18 cellular contexts compared by ENCODE assay signal in the genomic region with DNA sequence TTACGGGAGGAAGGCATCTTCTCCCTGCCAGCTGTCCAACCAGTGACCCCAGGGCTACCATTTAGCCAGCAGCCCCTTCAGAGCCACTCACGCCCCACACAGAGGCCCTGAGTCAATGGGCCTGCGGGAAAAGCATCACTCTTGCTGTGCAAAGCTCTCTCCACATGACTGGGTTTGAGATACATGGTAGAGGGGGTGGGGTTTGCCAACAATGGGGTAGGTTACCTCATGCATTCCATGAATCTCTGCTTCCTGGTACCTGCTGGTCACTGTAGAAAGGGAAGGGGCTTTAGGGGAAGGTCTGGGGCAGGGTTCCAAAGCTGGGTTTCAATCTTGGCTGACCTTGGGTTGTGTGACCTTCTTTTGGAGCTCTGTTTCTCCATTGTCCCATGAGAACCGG. TPM values are rescaled to one million over a fixed set of nuclear protein-coding genes. Genes with fewer than 3 reads are reported as not detected.
DNase-seq lines count a peak whose midpoint lies in the region; ATAC-seq and TF ChIP-seq lines count a peak whose summit lies in the region.
"Had no signal": no experiment of that assay in that cellular context is flagged by ENCODE, and none has a peak within 500 bp of the region (broad histone marks: within the 10 kb centered on the region; RNA-seq: fewer than 3 reads in every experiment).

No MANE protein-coding gene starts in this region.

- H3K27me3 Mint-ChIP-seq in endodermal cell (ENCODE audit: insufficient read depth), result peaks cover 10% of the 10 kb centered on the region

- in situ Hi-C loops in Caki2 (cut with HindIII; ENCODE audit: low pct_unique_long_range_greater_than_20kb, low sequenced_read_pairs), result no loop called here

- TF ChIP-seq CTCF in endodermal cell (conservative IDR thresholded peaks at IDR 0.05) (no peak), stomach (IDR thresholded peaks at IDR 0.05) (no peak)

- ATAC-seq in HG03439 (IDR thresholded peaks at IDR 0.05; ENCODE audit: unreplicated experiment) (no peak), GM21360 (IDR thresholded peaks at IDR 0.05; ENCODE audit: unreplicated experiment) (no peak)
- ATAC-seq: SK-N-SH treated with all-trans-retinoic acid at 6 μM for 48 hours had no signal

- intact Hi-C loops in stomach (cut with DNase I; ENCODE audit: low total_unique reads), result no loop called here

- no peaks in the 10 kb centered on the region for H3K27me3 ChIP-seq in HUES64 (ENCODE audit: insufficient read depth, low read length)
- H3K27me3 ChIP-seq in endodermal cell (ENCODE audit: control insufficient read depth, insufficient read depth, low read length, poor library complexity, severe bottlenecking), result no peaks in the 10 kb centered on the region
- H3K27me3 ChIP-seq in stomach, result peaks cover 0 to 26% (median 0%) of the 10 kb centered on the region in 3 donors
- H3K27me3 ChIP-seq: BLaER1 had no signal

- no peak overlapping the region for H3K27ac Mint-ChIP-seq in endodermal cell

- H3K27ac ChIP-seq in HUES64 (ENCODE audit: low read depth, low read length), result peak overlapping the region; percentile 61; the same call in 1 of the 2 replicates
- H3K27ac ChIP-seq in endodermal cell (ENCODE audit: low read depth, low read length), result no peak overlapping the region
- H3K27ac ChIP-seq in stomach, result no peak overlapping the region
- H3K27ac ChIP-seq: BLaER1 had no signal

- no peaks in the 10 kb centered on the region for H3K36me3 Mint-ChIP-seq in endodermal cell (ENCODE audit: low read depth)
- H3K36me3 Mint-ChIP-seq: CD8-positive, alpha-beta memory T cell had no signal

- DNase-seq in Caki2 (ENCODE audit: low read depth), result peak; percentile 26
- DNase-seq in endodermal cell, result peak; percentile 87
- peak; percentile 79 for DNase-seq in kidney tubule cell (ENCODE audit: low spot score)
- no peak for DNase-seq in RPMI8226
- DNase-seq in stomach, result no peak
- DNase-seq: CD8-positive, alpha-beta memory T cell; KBM-7; MV-4-11; NCI-H1436 treated with DMSO at 0.1 percent for 48 hours; NCI-H2081 treated with DMSO at 0.1 percent for 48 hours; NCI-H510A treated with DMSO at 0.1 percent for 48 hours; SHP77 treated with DMSO at 0.1 percent for 48 hours had no signal

- no peak overlapping the region for H3K4me3 Mint-ChIP-seq in endodermal cell
- H3K4me3 Mint-ChIP-seq: CD8-positive, alpha-beta memory T cell had no signal

- H3K4me1 ChIP-seq in HUES64 (ENCODE audit: insufficient read depth, low read length), result peaks cover 20% of the 10 kb centered on the region; the same call in 1 of the 2 replicates
- H3K4me1 ChIP-seq in endodermal cell (ENCODE audit: control insufficient read depth, insufficient read depth, low read length), result peaks cover 6% of the 10 kb centered on the region
- H3K4me1 ChIP-seq in stomach, result no peaks in the 10 kb centered on the region
- H3K4me1 ChIP-seq: BLaER1, HAP-1 had no signal

- peaks cover 16% of the 10 kb centered on the region for H3K4me1 Mint-ChIP-seq in endodermal cell
- H3K4me1 Mint-ChIP-seq: CD8-positive, alpha-beta memory T cell had no signal

- no peak for TF ChIP-seq EP300 in stomach (IDR thresholded peaks at IDR 0.05)

- H3K36me3 ChIP-seq in HUES64 (ENCODE audit: insufficient read depth, low read length) (no peaks in the 10 kb centered on the region), endodermal cell (ENCODE audit: control insufficient read depth, insufficient read depth, low read length) (no peaks in the 10 kb centered on the region), stomach (no peaks in the 10 kb centered on the region)
- H3K36me3 ChIP-seq: BLaER1, HAP-1 had no signal

- WGBS in HUES64, result 48% methylated on average over 4 of the region's 4 CpGs
- 50 to 63% methylated on average over 2 to 4 of the region's 4 CpGs for WGBS in endodermal cell (ENCODE audit: insufficient coverage in 1 of 2, insufficient read length in 1 of 2), 2 experiments
- 51 to 66% (median 63%) methylated on average over 3 to 4 of the region's 4 CpGs for WGBS in stomach, 5 donors

- H3K9me3 ChIP-seq in HUES64 (ENCODE audit: insufficient read depth, low read depth, low read length) (no peaks in the 10 kb centered on the region), endodermal cell (ENCODE audit: control insufficient read depth, low read length) (no peaks in the 10 kb centered on the region), stomach (no peaks in the 10 kb centered on the region)
- H3K9me3 ChIP-seq: BLaER1, HAP-1 had no signal

- H3K9me3 Mint-ChIP-seq in endodermal cell, result no peaks in the 10 kb centered on the region

- peak overlapping the region; percentile 23; the same call in 1 of the 2 replicates for H3K9ac ChIP-seq in HUES64 (ENCODE audit: low read depth, low read length)
- H3K9ac ChIP-seq in endodermal cell (ENCODE audit: extremely low read depth, low read length, poor library complexity, severe bottlenecking), result no peak overlapping the region
- H3K9ac ChIP-seq: BLaER1 had no signal

- no peak for TF ChIP-seq POLR2A in stomach (IDR thresholded peaks at IDR 0.05)

- H3K4me3 ChIP-seq in HUES64 (ENCODE audit: low read length), result no peak overlapping the region
- H3K4me3 ChIP-seq in endodermal cell (ENCODE audit: low read length), result no peak overlapping the region
- no peak overlapping the region for H3K4me3 ChIP-seq in stomach
- H3K4me3 ChIP-seq: BLaER1, HAP-1 had no signal

RNA-seq across cellular contexts. Expression of gene TTLL11, which starts 22.9 kb away (rescaled TPM):
- total RNA-seq in Caki2 (2014; rRNA removed; shearing (Covaris generic); ENCODE audit: low replicate concordance), result 1.7 TPM in 1 of 2 replicates, not detected in the other
- 1.2 TPM for polyA plus RNA-seq in HUES64 (2013, experiment 1 of 2)
- polyA plus RNA-seq in HUES64 (2013, experiment 2 of 2), result 0.95 TPM
- total RNA-seq in endodermal cell (under 1 TPM in 1 of 2 donors, not detected in 1; 0.68 TPM), stomach (10 to 100 TPM in 3 of 5 donors, 1 to 10 TPM in 2; 4.2 to 18.2 (median 10.4) TPM)
- 2.4 TPM for polyA plus RNA-seq in endodermal cell (2013, experiment 1 of 2)
- polyA plus RNA-seq in endodermal cell (2013, experiment 2 of 2), result 3.3 TPM
- polyA plus RNA-seq in stomach, result 10 to 100 TPM in 1 of 3 donors, 1 to 10 TPM in 2; 3.6 to 11.0 (median 8.3) TPM

RNA-seq across cellular contexts. Expression of gene NDUFA8, which starts 43.5 kb away (rescaled TPM):
- 65.8 and 78.0 TPM in 2 replicates for total RNA-seq in Caki2 (2014; rRNA removed; shearing (Covaris generic); ENCODE audit: low replicate concordance)
- 82.3 TPM for polyA plus RNA-seq in HUES64 (2013, experiment 1 of 2)
- polyA plus RNA-seq in HUES64 (2013, experiment 2 of 2), result 88.1 TPM
- total RNA-seq in endodermal cell, result 10 to 100 TPM; 65.8 to 67.8 TPM
- 83.6 TPM for polyA plus RNA-seq in endodermal cell (2013, experiment 1 of 2)
- 79.7 TPM for polyA plus RNA-seq in endodermal cell (2013, experiment 2 of 2)
- 10 to 100 TPM; 10.5 to 75.5 (median 30.1) TPM for total RNA-seq in stomach
- polyA plus RNA-seq in stomach, result 100 to 1,000 TPM in 2 of 3 donors, 10 to 100 TPM in 1; 84.6 to 130 (median 112) TPM

RNA-seq across cellular contexts. Expression of gene MORN5, which starts 43.7 kb away (rescaled TPM):
- not detected in 2 replicates for total RNA-seq in Caki2 (2014; rRNA removed; shearing (Covaris generic); ENCODE audit: low replicate concordance)
- not detected for polyA plus RNA-seq in HUES64 (2013, experiment 1 of 2)
- polyA plus RNA-seq in HUES64 (2013, experiment 2 of 2), result not detected
- total RNA-seq in endodermal cell, result under 1 TPM in 1 of 2 donors, not detected in 1; 0.81 TPM
- polyA plus RNA-seq in endodermal cell (2013, experiment 1 of 2), result 0.71 TPM
- 0.58 TPM for polyA plus RNA-seq in endodermal cell (2013, experiment 2 of 2)
- total RNA-seq in stomach, result 10 to 100 TPM in 2 of 5 donors, not detected in 3; 13.6 to 80.4 TPM
- 1 to 10 TPM in 1 of 3 donors, not detected in 2; 3.3 TPM for polyA plus RNA-seq in stomach
- total RNA-seq: CD8-positive, alpha-beta memory T cell had no signal
- polyA plus RNA-seq: CD8-positive, alpha-beta memory T cell had no signal

Comparison
In these comparisons a context has a peak if more than half of its experiments do, and no peak if none do; other contexts are left out.
1. DNase-seq: peak in Caki2 (single experiment), endodermal cell (single experiment) and kidney tubule cell (single experiment); none in RPMI8226 (single experiment) and stomach (single experiment).